Comparison of ENCODE assay signal across 9 cellular contexts in the genomic region with DNA sequence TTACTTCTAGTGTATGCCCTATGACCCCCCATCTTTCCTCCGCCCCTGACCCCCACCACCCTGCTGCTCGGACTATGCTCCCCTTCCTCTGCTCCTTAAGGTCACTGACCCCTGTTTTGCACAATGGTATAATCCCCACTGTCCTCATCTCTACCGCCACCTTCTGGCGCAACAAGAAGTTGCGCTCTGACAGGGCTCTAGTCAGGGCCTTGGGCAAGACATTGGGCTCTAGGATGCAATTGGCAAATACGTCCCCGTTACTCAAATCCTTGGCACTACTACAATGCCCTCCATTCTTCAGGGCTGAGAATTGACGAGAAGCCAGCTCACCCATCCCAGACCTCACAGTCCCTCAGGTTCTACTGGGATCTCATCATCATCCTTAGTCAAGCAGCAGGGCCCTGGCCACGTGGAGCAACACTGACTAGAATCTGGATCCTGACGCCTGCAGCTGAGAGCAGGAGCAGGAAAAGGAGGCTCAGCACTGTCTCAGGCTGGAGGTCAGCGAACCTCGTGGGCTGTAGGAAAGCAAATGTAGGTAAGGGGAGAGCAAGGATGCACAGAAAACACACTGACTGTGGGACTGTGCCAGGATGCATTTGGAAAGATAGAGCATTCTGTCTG. TPM values are rescaled to one million over a fixed set of nuclear protein-coding genes. Genes with fewer than 3 reads are reported as not detected.
DNase-seq lines count a peak whose midpoint lies in the region; ATAC-seq and TF ChIP-seq lines count a peak whose summit lies in the region.
"Had no signal": no experiment of that assay in that cellular context is flagged by ENCODE, and none has a peak within 500 bp of the region (broad histone marks: within the 10 kb centered on the region; RNA-seq: fewer than 3 reads in every experiment).

No MANE protein-coding gene starts in this region.

- H3K9ac ChIP-seq in H9 (ENCODE audit: extremely low read depth, insufficient read length, low read length): no peak overlapping the region

- H3K4me2 ChIP-seq in H9 (ENCODE audit: insufficient read depth, insufficient read length, low read length): no peak overlapping the region

- no peak for ATAC-seq in GM21737 (IDR thresholded peaks at IDR 0.05; ENCODE audit: unreplicated experiment)

- CTCF ChIA-PET in activated naive CD4-positive, alpha-beta T cell treated with anti-CD3 and anti-CD28 coated beads, Interleukin-2, amount 10 ng/mL, durations not matched to agents 7 days and 5 days (lab: Charles Lee): interaction anchor here (0.7 to 6.7 kb wide), 14 partner anchors 8 to 322 kb away, joined by 3 to 43 read pairs (median 4); partner anchors contain the start of gene GHITM

- no peak overlapping the region for H2BK15ac ChIP-seq in H9 (ENCODE audit: low read depth, low read length)

- H4K91ac ChIP-seq in H9 (ENCODE audit: insufficient read length, low read depth, low read length): no peak overlapping the region

- H3K27ac ChIP-seq in H9 (ENCODE audit: insufficient read length, low read depth, low read length): no peak overlapping the region
- H3K27ac ChIP-seq: adrenal gland had no signal

- no peaks in the 10 kb centered on the region for H3K23me2 ChIP-seq in H9 (ENCODE audit: insufficient read length, low read depth, low read length, poor library complexity, severe bottlenecking)

- H2BK120ac ChIP-seq in H9 (ENCODE audit: low read depth, low read length, poor library complexity, severe bottlenecking): no peak overlapping the region

- no peak overlapping the region for H3K4ac ChIP-seq in H9 (ENCODE audit: low read depth, low read length)

- WGBS in H9 (ENCODE audit: extremely low coverage, insufficient read length, low lambda C conversion rate): no CpG with 5 or more reads among the region's 12 CpGs

- peaks cover 0 to 6% of the 10 kb centered on the region in 2 experiments; a peak in 3 of 4 replicates for H3K4me1 Mint-ChIP-seq in H9
- no peaks in the 10 kb centered on the region for H3K4me1 Mint-ChIP-seq in activated naive CD4-positive, alpha-beta T cell treated with anti-CD3 and anti-CD28 coated beads, Interleukin-2, amount 10 ng/mL, durations not matched to agents 7 days and 5 days

- H3K9me3 Mint-ChIP-seq in H9: no peaks in the 10 kb centered on the region
- H3K9me3 Mint-ChIP-seq in activated naive CD4-positive, alpha-beta T cell treated with anti-CD3 and anti-CD28 coated beads, Interleukin-2, amount 10 ng/mL, durations not matched to agents 7 days and 5 days: no peaks in the 10 kb centered on the region

- H3K9me3 ChIP-seq in H9 (ENCODE audit: control insufficient read depth, low read depth, low read length): no peaks in the 10 kb centered on the region
- H3K9me3 ChIP-seq: adrenal gland had no signal

- no peaks in the 10 kb centered on the region for H3K27me3 ChIP-seq in H9 (ENCODE audit: insufficient read depth, low read length)
- H3K27me3 ChIP-seq: adrenal gland had no signal

- no peak overlapping the region for H3K56ac ChIP-seq in H9 (ENCODE audit: insufficient read length, low read depth, low read length)

- peak; percentile 79 for TF ChIP-seq CTCF in H9 (conservative IDR thresholded peaks at IDR 0.05)

- H2AFZ ChIP-seq in H9 (ENCODE audit: low read length): no peak overlapping the region

- no peaks in the 10 kb centered on the region for H3K79me1 ChIP-seq in H9 (ENCODE audit: insufficient read depth, low read depth, low read length, poor library complexity, severe bottlenecking)

- no peak overlapping the region for H3K18ac ChIP-seq in H9 (ENCODE audit: insufficient read length, low read depth, low read length)

- no peak overlapping the region for H4K8ac ChIP-seq in H9 (replicated peaks; ENCODE audit: insufficient read length, low read depth, low read length)

- no peak overlapping the region for H3K23ac ChIP-seq in H9 (ENCODE audit: insufficient read length, low read depth, low read length)

- H3K79me2 ChIP-seq in H9 (ENCODE audit: insufficient read depth, low read length): no peaks in the 10 kb centered on the region

- no peaks in the 10 kb centered on the region for H4K20me1 ChIP-seq in H9 (ENCODE audit: control insufficient read depth, insufficient read depth, insufficient read length)

- no peak overlapping the region for H2BK20ac ChIP-seq in H9 (ENCODE audit: low read depth, low read length, poor library complexity, severe bottlenecking)

- H3K4me3 Mint-ChIP-seq in H9: no peak overlapping the region
- H3K4me3 Mint-ChIP-seq in activated naive CD4-positive, alpha-beta T cell treated with anti-CD3 and anti-CD28 coated beads, Interleukin-2, amount 10 ng/mL, durations not matched to agents 7 days and 5 days: no peak overlapping the region

- no peak overlapping the region for H2AK5ac ChIP-seq in H9 (ENCODE audit: insufficient read length, low read length)

- H2BK12ac ChIP-seq in H9 (ENCODE audit: insufficient read length, low read depth, low read length): no peak overlapping the region

- H3T11ph ChIP-seq in H9 (ENCODE audit: low read length): no peak overlapping the region

- no peaks in the 10 kb centered on the region for H3K4me1 ChIP-seq in H9 (ENCODE audit: insufficient read depth, low read length)
- H3K4me1 ChIP-seq: adrenal gland had no signal

- H3K36me3 Mint-ChIP-seq in H9 (ENCODE audit: insufficient read depth in 1 of 3, low read depth in 3 of 3): no peaks in the 10 kb centered on the region; a peak in 1 of 7 replicates
- no peaks in the 10 kb centered on the region for H3K36me3 Mint-ChIP-seq in activated naive CD4-positive, alpha-beta T cell treated with anti-CD3 and anti-CD28 coated beads, Interleukin-2, amount 10 ng/mL, durations not matched to agents 7 days and 5 days

- H4K5ac ChIP-seq in H9 (ENCODE audit: insufficient read length, low read depth, low read length): no peak overlapping the region

- peak; percentile 59 for DNase-seq in activated CD4-positive, alpha-beta T cell treated with anti-CD3 and anti-CD28 coated beads for 48 hours
- DNase-seq in activated CD4-positive, alpha-beta T cell treated with anti-CD3 and anti-CD28 coated beads for 1 hour: no peak
- peak; percentile 72 for DNase-seq in H9
- peak; percentile 28 for DNase-seq in LHCN-M2 (ENCODE audit: low read depth)
- DNase-seq in activated naive CD4-positive, alpha-beta T cell treated with anti-CD3 and anti-CD28 coated beads, Interleukin-2, amount 10 ng/mL, durations not matched to agents 7 days and 5 days: peak; percentile 61
- peak; percentile 17 for DNase-seq in left kidney (ENCODE audit: low read depth, low spot score)
- no peak for DNase-seq in DMS114 treated with DMSO at 0.1 percent for 48 hours (lab: John Stamatoyannopoulos, UW; ENCODE audit: unreplicated experiment)

- peaks cover 3% of the 10 kb centered on the region; the same call in 1 of the 2 replicates for H3K27me3 Mint-ChIP-seq in H9 (ENCODE audit: low read depth)
- peaks cover 14% of the 10 kb centered on the region for H3K27me3 Mint-ChIP-seq in activated naive CD4-positive, alpha-beta T cell treated with anti-CD3 and anti-CD28 coated beads, Interleukin-2, amount 10 ng/mL, durations not matched to agents 7 days and 5 days

- H3K27ac Mint-ChIP-seq in H9: peak overlapping the region in 1 of 3 experiments; percentile 79; a peak in 1 of 7 replicates
- H3K27ac Mint-ChIP-seq in activated naive CD4-positive, alpha-beta T cell treated with anti-CD3 and anti-CD28 coated beads, Interleukin-2, amount 10 ng/mL, durations not matched to agents 7 days and 5 days: no peak overlapping the region

- H3K14ac ChIP-seq in H9 (ENCODE audit: insufficient read depth, low read length): no peak overlapping the region

- no peak overlapping the region for H2BK5ac ChIP-seq in H9 (ENCODE audit: insufficient read length, low read length)

RNA-seq across cellular contexts. Expression of gene LRIT2, which starts 10.6 kb away (rescaled TPM):
- total RNA-seq in H9 (2021) (not detected in 2 replicates), LHCN-M2 (2014; rRNA removed) (not detected in 2 replicates)
- polyA plus RNA-seq in LHCN-M2 (2012): not detected
- total RNA-seq: adrenal gland had no signal
- polyA plus RNA-seq: adrenal gland had no signal

RNA-seq across cellular contexts. Expression of gene CDHR1, which starts 20.4 kb away (rescaled TPM):
- total RNA-seq in H9 (2021): 6.4 and 6.6 TPM in 2 replicates
- total RNA-seq in LHCN-M2 (2014; rRNA removed): not detected in 2 replicates
- 0.04 TPM for polyA plus RNA-seq in LHCN-M2 (2012)

RNA-seq across cellular contexts. Expression of gene LRIT1, which starts 26.6 kb away (rescaled TPM):
- total RNA-seq in H9 (2021) (not detected in 2 replicates), LHCN-M2 (2014; rRNA removed) (not detected in 2 replicates)
- polyA plus RNA-seq in LHCN-M2 (2012): not detected
- total RNA-seq: adrenal gland had no signal
- polyA plus RNA-seq: adrenal gland had no signal

RNA-seq across cellular contexts. Expression of gene RGR, which starts 30.1 kb away (rescaled TPM):
- total RNA-seq in H9 (2021) (not detected in 2 replicates), LHCN-M2 (2014; rRNA removed) (not detected in 2 replicates)
- not detected for polyA plus RNA-seq in LHCN-M2 (2012)
- total RNA-seq: adrenal gland had no signal

RNA-seq across cellular contexts. Expression of gene GPR15LG, which starts 41.1 kb away (rescaled TPM):
- total RNA-seq in H9 (2021) (not detected in 2 replicates), LHCN-M2 (2014; rRNA removed) (not detected in 2 replicates)
- not detected for polyA plus RNA-seq in LHCN-M2 (2012)
- polyA plus RNA-seq: adrenal gland had no signal

Comparison
In these comparisons a context has a peak if more than half of its experiments do, and no peak if none do; other contexts are left out.
1. DNase-seq: peak in activated CD4-positive, alpha-beta T cell treated with anti-CD3 and anti-CD28 coated beads for 48 hours (single experiment), H9 (single experiment), LHCN-M2 (single experiment), activated naive CD4-positive, alpha-beta T cell treated with anti-CD3 and anti-CD28 coated beads, Interleukin-2, amount 10 ng/mL, durations not matched to agents 7 days and 5 days (single experiment) and left kidney (single experiment); none in activated CD4-positive, alpha-beta T cell treated with anti-CD3 and anti-CD28 coated beads for 1 hour (single experiment) and DMS114 treated with DMSO at 0.1 percent for 48 hours (single experiment).